Comparison of ENCODE assay signal across 19 cellular contexts in the genomic region with DNA sequence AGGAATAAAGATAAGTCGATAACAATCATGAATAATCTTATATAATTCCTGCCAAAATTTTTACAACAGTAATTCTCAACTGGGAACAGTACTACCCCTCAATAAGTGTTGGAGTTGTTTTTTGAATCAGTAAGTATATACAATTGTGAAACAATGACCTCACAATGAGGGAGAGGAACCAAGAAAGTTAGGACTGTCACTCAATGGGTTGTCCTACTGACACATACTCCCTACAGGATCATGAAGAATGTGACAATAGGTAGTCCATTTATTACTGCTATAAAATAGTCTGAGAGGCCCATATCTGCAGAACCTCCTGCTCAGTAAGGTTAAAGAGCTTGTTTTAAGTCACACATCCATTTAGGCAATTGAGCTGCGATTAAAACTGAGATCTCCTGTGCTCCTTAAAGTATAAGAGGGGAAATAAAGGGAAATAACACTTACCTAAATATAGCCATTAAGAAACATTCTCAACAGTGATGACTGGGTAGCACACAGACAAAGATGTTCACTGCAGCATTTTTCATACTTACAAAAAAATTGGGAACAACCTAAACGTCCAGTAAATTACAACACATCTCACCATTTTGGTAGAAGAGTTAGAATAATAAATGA. TPM values are rescaled to one million over a fixed set of nuclear protein-coding genes. Genes with fewer than 3 reads are reported as not detected.
A peak's percentile ranks its signal among the peaks of the same experiment; 100 is the strongest.
DNase-seq lines count a peak whose midpoint lies in the region; ATAC-seq, FAIRE-seq and TF ChIP-seq lines count a peak whose summit lies in the region.
"Had no signal": no experiment of that assay in that cellular context is flagged by ENCODE, and none has a peak within 500 bp of the region (broad histone marks: within the 10 kb centered on the region; RNA-seq: fewer than 3 reads in every experiment).

No MANE protein-coding gene starts in this region.

- H3K36me3 ChIP-seq in upper lobe of left lung: no peaks in the 10 kb centered on the region
- H3K36me3 ChIP-seq in testis (ENCODE audit: low read depth, missing control alignments): no peaks in the 10 kb centered on the region

- H3K27ac ChIP-seq in upper lobe of left lung (no peak overlapping the region), testis (no peak overlapping the region)
- H3K27ac ChIP-seq: dorsolateral prefrontal cortex, RWPE1 had no signal

- no peaks in the 10 kb centered on the region for H3K27me3 ChIP-seq in upper lobe of left lung
- H3K27me3 ChIP-seq in testis: no peaks in the 10 kb centered on the region
- H3K27me3 ChIP-seq: dorsolateral prefrontal cortex had no signal

- H3K4me3 Mint-ChIP-seq in memory B cell: no peak overlapping the region
- H3K4me3 Mint-ChIP-seq: brain; stimulated activated naive CD8-positive, alpha-beta T cell treated with anti-CD3 and anti-CD28 coated beads, Interleukin-15, amount 100 ng/mL, for 72 hours had no signal

- no peak for TF ChIP-seq CTCF in upper lobe of left lung (IDR thresholded peaks at IDR 0.05)
- TF ChIP-seq CTCF in testis (IDR thresholded peaks at IDR 0.05): no peak

- H3K4me1 ChIP-seq in upper lobe of left lung (peaks cover 0 to 3% (median 0%) of the 10 kb centered on the region in 4 donors), testis (no peaks in the 10 kb centered on the region)

- DNase-seq in MV-4-11 (lab: John Stamatoyannopoulos, UW) (peak; percentile 48), memory B cell (ENCODE audit: low spot score in 2 of 2) (no peak), NCI-H187 treated with DMSO at 0.1 percent for 48 hours (lab: John Stamatoyannopoulos, UW) (no peak), NCI-H82 treated with DMSO at 0.1 percent for 48 hours (lab: John Stamatoyannopoulos, UW; ENCODE audit: unreplicated experiment) (no peak), upper lobe of left lung (no peak), testis (no peak)
- DNase-seq: activated CD4-positive, CD25-positive, alpha-beta regulatory T cell treated with anti-CD3 and anti-CD28 coated beads, Interleukin-2, amount 50 U/mL, for 72 hours; C1 segment of cervical spinal cord; dorsolateral prefrontal cortex; Kasumi-1; NCI-H1694; NCI-H748 treated with DMSO at 0.1 percent for 48 hours; stimulated activated naive CD8-positive, alpha-beta T cell treated with anti-CD3 and anti-CD28 coated beads, Interleukin-15, amount 100 ng/mL, for 72 hours had no signal

- H3K9me3 ChIP-seq in upper lobe of left lung (no peaks in the 10 kb centered on the region), testis (no peaks in the 10 kb centered on the region)

- no peaks in the 10 kb centered on the region for H3K27me3 Mint-ChIP-seq in memory B cell
- H3K27me3 Mint-ChIP-seq: activated naive CD4-positive, alpha-beta T cell treated with anti-CD3 and anti-CD28 coated beads, Interleukin-2, amount 50 U/mL, for 24 hours; brain; stimulated activated naive CD8-positive, alpha-beta T cell treated with anti-CD3 and anti-CD28 coated beads, Interleukin-15, amount 100 ng/mL, for 72 hours had no signal

- H3K4me3 ChIP-seq in upper lobe of left lung (no peak overlapping the region), testis (no peak overlapping the region)
- H3K4me3 ChIP-seq: dorsolateral prefrontal cortex, smooth muscle cell had no signal

- 70 to 73% methylated on average over 3 of the region's 3 CpGs for WGBS in upper lobe of left lung, 2 donors
- WGBS in testis, 2 donors: 84 to 85% methylated on average over 3 of the region's 3 CpGs

- no peak for TF ChIP-seq EP300 in upper lobe of left lung (IDR thresholded peaks at IDR 0.05)

- peak overlapping the region; percentile 82 for H3K27ac Mint-ChIP-seq in memory B cell
- H3K27ac Mint-ChIP-seq: brain; stimulated activated naive CD8-positive, alpha-beta T cell treated with anti-CD3 and anti-CD28 coated beads, Interleukin-15, amount 100 ng/mL, for 72 hours had no signal

- FAIRE-seq in G401.6 (lab: Jason Lieb, UNC): peak; percentile 23

- peaks cover 19% of the 10 kb centered on the region for H3K4me1 Mint-ChIP-seq in memory B cell
- H3K4me1 Mint-ChIP-seq: brain had no signal

- intact Hi-C loops in testis (cut with DNase I; ENCODE audit: low total_unique reads): no loop called here

- ATAC-seq in GM21529 (IDR thresholded peaks at IDR 0.05; ENCODE audit: unreplicated experiment) (peak; percentile 42), memory B cell (ENCODE audit: low read depth) (no peak), upper lobe of left lung (ENCODE audit: low FRiP score in 2 of 2) (no peak)
- ATAC-seq: stimulated activated naive CD8-positive, alpha-beta T cell treated with anti-CD3 and anti-CD28 coated beads, Interleukin-15, amount 100 ng/mL, for 72 hours had no signal

- peaks cover 3% of the 10 kb centered on the region for H3K9me3 Mint-ChIP-seq in memory B cell
- H3K9me3 Mint-ChIP-seq: activated naive CD4-positive, alpha-beta T cell treated with anti-CD3 and anti-CD28 coated beads, Interleukin-2, amount 50 U/mL, for 24 hours; stimulated activated naive CD8-positive, alpha-beta T cell treated with anti-CD3 and anti-CD28 coated beads, Interleukin-15, amount 100 ng/mL, for 72 hours had no signal

- TF ChIP-seq POLR2A in upper lobe of left lung (IDR thresholded peaks at IDR 0.05): no peak
- no peak for TF ChIP-seq POLR2A in testis (IDR thresholded peaks at IDR 0.05)

- peaks cover 19% of the 10 kb centered on the region for H3K36me3 Mint-ChIP-seq in memory B cell

RNA-seq across cellular contexts. Expression of a gene that starts 26.2 kb away (rescaled TPM):
- total RNA-seq in upper lobe of left lung (100 to 1,000 TPM in 1 of 6 donors, 10 to 100 TPM in 5; 36.5 to 116 (median 52.5) TPM), testis (10 to 100 TPM; 55.4 to 68.5 TPM)
- polyA plus RNA-seq in testis (ENCODE audit: insufficient read depth, low read depth, low replicate concordance): 44.8 TPM
